ENCODE assay signal across 8 cellular contexts in genomic region chr1:87826639-87827345, GRCh38.
A peak's percentile ranks its signal among the peaks of the same experiment; 100 is the strongest.
DNase-seq lines count a peak whose midpoint lies in the region; ATAC-seq, FAIRE-seq and TF ChIP-seq lines count a peak whose summit lies in the region.

No MANE protein-coding gene starts in this region.

- no peak overlapping the region for H3K4me2 ChIP-seq in GM23338
- H3K4me2 ChIP-seq in Loucy (ENCODE audit: low read depth, low read length, poor library complexity, severe bottlenecking), result no peak overlapping the region

- no peak overlapping the region for H3K9ac ChIP-seq in Loucy (ENCODE audit: low read depth, low read length, poor library complexity, severe bottlenecking)

- peaks cover 2% of the 10 kb centered on the region; the same call in 1 of the 3 replicates for H3K4me1 Mint-ChIP-seq in GM23338
- H3K4me1 Mint-ChIP-seq in naive B cell, result peaks cover 29 to 33% (median 32%) of the 10 kb centered on the region in 3 donors
- no peaks in the 10 kb centered on the region for H3K4me1 Mint-ChIP-seq in chondrocyte (ENCODE audit: low read depth)

- FAIRE-seq in GM12891 (lab: Jason Lieb, UNC), result peak; percentile 38

- H3K27ac Mint-ChIP-seq in GM23338 (no peak overlapping the region), naive B cell (peak overlapping the region; percentile 0 to 79 (median 46)), chondrocyte (ENCODE audit: unreplicated experiment) (no peak overlapping the region)

- H3K27ac ChIP-seq in GM23338 (ENCODE audit: low read depth), result no peak overlapping the region
- peak overlapping the region in 1 of 2 donors; percentile 26 for H3K27ac ChIP-seq in breast epithelium

- H4K20me1 ChIP-seq in GM23338 (replicated peaks; ENCODE audit: insufficient read depth) (no peaks in the 10 kb centered on the region), Loucy (ENCODE audit: insufficient read depth, low read length, poor library complexity, severe bottlenecking) (no peaks in the 10 kb centered on the region)

- intact Hi-C loops in breast epithelium (cut with DNase I; ENCODE audit: low total_unique reads), result no loop called here

- H3F3A ChIP-seq in GM23338 (replicated peaks; ENCODE audit: low read depth) (no peaks in the 10 kb centered on the region), Loucy (ENCODE audit: low read depth) (no peaks in the 10 kb centered on the region)

- TF ChIP-seq POLR2A in GM12891 (IDR thresholded peaks at IDR 0.05; ENCODE audit: low read depth, low read length), result no peak
- TF ChIP-seq POLR2A in breast epithelium (IDR thresholded peaks at IDR 0.05), result no peak

- H3K27me3 ChIP-seq in GM23338 (ENCODE audit: insufficient read depth) (no peaks in the 10 kb centered on the region), Loucy (ENCODE audit: insufficient read depth, low read length, poor library complexity, severe bottlenecking) (no peaks in the 10 kb centered on the region), breast epithelium (no peaks in the 10 kb centered on the region)

- H3K79me2 ChIP-seq in GM23338 (replicated peaks; ENCODE audit: insufficient read depth), result no peaks in the 10 kb centered on the region
- no peaks in the 10 kb centered on the region for H3K79me2 ChIP-seq in Loucy (ENCODE audit: insufficient read depth, low read length)

- no peak for ATAC-seq in GM23338
- peak; percentile 92 to 96 for ATAC-seq in naive B cell (ENCODE audit: low read depth in 2 of 2)

- H3K9me3 Mint-ChIP-seq in GM23338, result no peaks in the 10 kb centered on the region
- H3K9me3 Mint-ChIP-seq in naive B cell, result peaks cover 0 to 6% (median 3%) of the 10 kb centered on the region in 7 donors
- H3K9me3 Mint-ChIP-seq in chondrocyte (ENCODE audit: low read depth), result no peaks in the 10 kb centered on the region

- H3K4me3 Mint-ChIP-seq in GM23338 (no peak overlapping the region), naive B cell (peak overlapping the region in 6 of 8 donors; percentile 38 to 74 (median 54)), chondrocyte (ENCODE audit: unreplicated experiment) (no peak overlapping the region)

- H3K4me3 ChIP-seq in GM23338, result no peak overlapping the region
- H3K4me3 ChIP-seq in Loucy (ENCODE audit: low read length, poor library complexity, severe bottlenecking), result no peak overlapping the region
- peak overlapping the region; percentile 19 to 48 (median 24) for H3K4me3 ChIP-seq in breast epithelium

- H3K36me3 ChIP-seq in GM23338 (ENCODE audit: insufficient read depth) (no peaks in the 10 kb centered on the region), Loucy (ENCODE audit: insufficient read depth, low read length) (no peaks in the 10 kb centered on the region), breast epithelium (no peaks in the 10 kb centered on the region)

- no peaks in the 10 kb centered on the region for H3K9me3 ChIP-seq in Loucy (ENCODE audit: insufficient read depth, low read depth, low read length)
- H3K9me3 ChIP-seq in breast epithelium, result no peaks in the 10 kb centered on the region

- H3K27me3 Mint-ChIP-seq in GM23338 (ENCODE audit: insufficient read depth, low read depth, poor library complexity), result no peaks in the 10 kb centered on the region
- H3K27me3 Mint-ChIP-seq in naive B cell, result no peaks in the 10 kb centered on the region
- H3K27me3 Mint-ChIP-seq in chondrocyte (ENCODE audit: low read depth), result no peaks in the 10 kb centered on the region

- H2AFZ ChIP-seq in GM23338 (peak overlapping the region; percentile 18; the same call in 1 of the 2 replicates), Loucy (ENCODE audit: low read length) (peak overlapping the region; percentile 62)

- DNase-seq in GM12891 (ENCODE audit: insufficient read length, low spot score) (no peak), GM23338 (ENCODE audit: low spot score) (no peak), breast epithelium (ENCODE audit: low spot score in 2 of 2) (no peak), naive B cell (peak; percentile 64), NCI-H69 (lab: John Stamatoyannopoulos, UW) (no peak), chondrocyte (ENCODE audit: low spot score) (no peak), NCI-H128 (lab: John Stamatoyannopoulos, UW; ENCODE audit: unreplicated experiment) (no peak)

- H3K4me1 ChIP-seq in GM23338 (ENCODE audit: insufficient read depth), result no peaks in the 10 kb centered on the region
- H3K4me1 ChIP-seq in Loucy (ENCODE audit: insufficient read depth, low read length, poor library complexity, severe bottlenecking), result peaks cover 5% of the 10 kb centered on the region
- no peaks in the 10 kb centered on the region for H3K4me1 ChIP-seq in breast epithelium

- no peaks in the 10 kb centered on the region; the same call in 1 of the 2 replicates for H3K9me2 ChIP-seq in GM23338 (ENCODE audit: insufficient read depth)
- no peaks in the 10 kb centered on the region for H3K9me2 ChIP-seq in Loucy (replicated peaks; ENCODE audit: low read depth, low read length)

- TF ChIP-seq CTCF in GM23338 (conservative IDR thresholded peaks at IDR 0.05; ENCODE audit: low read depth in 2 of 2) (no peak), Loucy (conservative IDR thresholded peaks at IDR 0.05; ENCODE audit: low read length) (no peak), breast epithelium (IDR thresholded peaks at IDR 0.05) (no peak), chondrocyte (IDR thresholded peaks at IDR 0.05) (no peak)

- no peaks in the 10 kb centered on the region for H3K36me3 Mint-ChIP-seq in GM23338 (ENCODE audit: low read depth)
- peaks cover 5 to 8% of the 10 kb centered on the region in 2 donors for H3K36me3 Mint-ChIP-seq in naive B cell
- no peaks in the 10 kb centered on the region for H3K36me3 Mint-ChIP-seq in chondrocyte (ENCODE audit: low read depth)

TF ChIP-seq in GM12891, 5 proteins besides CTCF, POLR2A, EP300 and RAD21:
- TF ChIP-seq SPI1 (IDR thresholded peaks at IDR 0.05; ENCODE audit: low read depth, low read length) (peak; percentile 94), POU2F2 (IDR thresholded peaks at IDR 0.05; ENCODE audit: low read depth, low read length) (no peak), PAX5 (IDR thresholded peaks at IDR 0.05; ENCODE audit: insufficient read depth, low read length, severe bottlenecking) (no peak), TAF1 (IDR thresholded peaks at IDR 0.05; ENCODE audit: low read depth, low read length) (no peak), POLR2AphosphoS5 (IDR thresholded peaks at IDR 0.05; ENCODE audit: low read depth, low read length) (no peak)

TF ChIP-seq in GM23338, 12 proteins besides CTCF, POLR2A, EP300 and RAD21 (continues in another document):
- no peak for TF ChIP-seq POLR2AphosphoS5 (IDR thresholded peaks at IDR 0.05; ENCODE audit: low read depth)
- TF ChIP-seq, protein P1, sequence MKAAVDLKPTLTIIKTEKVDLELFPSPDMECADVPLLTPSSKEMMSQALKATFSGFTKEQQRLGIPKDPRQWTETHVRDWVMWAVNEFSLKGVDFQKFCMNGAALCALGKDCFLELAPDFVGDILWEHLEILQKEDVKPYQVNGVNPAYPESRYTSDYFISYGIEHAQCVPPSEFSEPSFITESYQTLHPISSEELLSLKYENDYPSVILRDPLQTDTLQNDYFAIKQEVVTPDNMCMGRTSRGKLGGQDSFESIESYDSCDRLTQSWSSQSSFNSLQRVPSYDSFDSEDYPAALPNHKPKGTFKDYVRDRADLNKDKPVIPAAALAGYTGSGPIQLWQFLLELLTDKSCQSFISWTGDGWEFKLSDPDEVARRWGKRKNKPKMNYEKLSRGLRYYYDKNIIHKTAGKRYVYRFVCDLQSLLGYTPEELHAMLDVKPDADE (IDR thresholded peaks at IDR 0.05), result no peak
- no peak for TF ChIP-seq JUNB (IDR thresholded peaks at IDR 0.05; ENCODE audit: unreplicated experiment)
- TF ChIP-seq ZNF114 (CRISPR knock-in tag; IDR thresholded peaks at IDR 0.05), result no peak
- TF ChIP-seq, protein P2, sequence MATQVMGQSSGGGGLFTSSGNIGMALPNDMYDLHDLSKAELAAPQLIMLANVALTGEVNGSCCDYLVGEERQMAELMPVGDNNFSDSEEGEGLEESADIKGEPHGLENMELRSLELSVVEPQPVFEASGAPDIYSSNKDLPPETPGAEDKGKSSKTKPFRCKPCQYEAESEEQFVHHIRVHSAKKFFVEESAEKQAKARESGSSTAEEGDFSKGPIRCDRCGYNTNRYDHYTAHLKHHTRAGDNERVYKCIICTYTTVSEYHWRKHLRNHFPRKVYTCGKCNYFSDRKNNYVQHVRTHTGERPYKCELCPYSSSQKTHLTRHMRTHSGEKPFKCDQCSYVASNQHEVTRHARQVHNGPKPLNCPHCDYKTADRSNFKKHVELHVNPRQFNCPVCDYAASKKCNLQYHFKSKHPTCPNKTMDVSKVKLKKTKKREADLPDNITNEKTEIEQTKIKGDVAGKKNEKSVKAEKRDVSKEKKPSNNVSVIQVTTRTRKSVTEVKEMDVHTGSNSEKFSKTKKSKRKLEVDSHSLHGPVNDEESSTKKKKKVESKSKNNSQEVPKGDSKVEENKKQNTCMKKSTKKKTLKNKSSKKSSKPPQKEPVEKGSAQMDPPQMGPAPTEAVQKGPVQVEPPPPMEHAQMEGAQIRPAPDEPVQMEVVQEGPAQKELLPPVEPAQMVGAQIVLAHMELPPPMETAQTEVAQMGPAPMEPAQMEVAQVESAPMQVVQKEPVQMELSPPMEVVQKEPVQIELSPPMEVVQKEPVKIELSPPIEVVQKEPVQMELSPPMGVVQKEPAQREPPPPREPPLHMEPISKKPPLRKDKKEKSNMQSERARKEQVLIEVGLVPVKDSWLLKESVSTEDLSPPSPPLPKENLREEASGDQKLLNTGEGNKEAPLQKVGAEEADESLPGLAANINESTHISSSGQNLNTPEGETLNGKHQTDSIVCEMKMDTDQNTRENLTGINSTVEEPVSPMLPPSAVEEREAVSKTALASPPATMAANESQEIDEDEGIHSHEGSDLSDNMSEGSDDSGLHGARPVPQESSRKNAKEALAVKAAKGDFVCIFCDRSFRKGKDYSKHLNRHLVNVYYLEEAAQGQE (IDR thresholded peaks at IDR 0.05; ENCODE audit: unreplicated experiment), result no peak
- TF ChIP-seq ZNF331 (CRISPR knock-in tag; IDR thresholded peaks at IDR 0.05; ENCODE audit: low read depth), result no peak
- no peak for TF ChIP-seq NANOG (IDR thresholded peaks at IDR 0.05; ENCODE audit: borderline replicate concordance)

Comparison
In these comparisons a context has a peak if more than half of its experiments do, and no peak if none do; other contexts are left out.
1. H3K4me3 ChIP-seq: peak in breast epithelium (3 of 3); none in GM23338 (single experiment) and Loucy (single experiment).
2. H3K27ac Mint-ChIP-seq: peak in naive B cell (6 of 6); none in GM23338 (single experiment) and chondrocyte (single experiment).
3. H3K4me3 Mint-ChIP-seq: peak in naive B cell (6 of 8); none in GM23338 (single experiment) and chondrocyte (single experiment).